In the genomic region with DNA sequence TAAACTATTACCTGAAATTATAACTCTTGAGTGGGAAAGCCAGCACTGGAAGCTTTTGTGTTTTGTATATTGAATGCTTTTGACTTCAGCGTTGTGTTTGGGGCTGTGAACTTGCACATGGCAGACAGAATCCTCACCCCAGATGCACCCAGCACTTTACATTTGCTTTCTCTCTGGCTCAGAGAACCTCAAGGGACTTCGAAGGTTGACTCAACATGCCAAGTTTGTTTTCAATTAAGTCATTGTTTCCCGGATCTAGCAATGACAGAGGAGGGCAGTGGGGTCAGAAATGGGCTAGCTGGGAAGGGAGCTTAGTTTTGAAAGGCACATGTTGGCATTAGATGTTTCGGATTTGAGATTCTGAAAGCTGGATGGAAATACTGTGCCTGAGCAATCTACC, we compare ENCODE assay signal across 1 cellular context.
TF ChIP-seq lines count a peak whose summit lies in the region.

No MANE protein-coding gene starts in this region.

TF ChIP-seq in GM23338, 12 proteins besides CTCF, POLR2A, EP300 and RAD21 (continued from another document):
- no peak for TF ChIP-seq STAT1 (IDR thresholded peaks at IDR 0.05; ENCODE audit: unreplicated experiment)
- no peak for TF ChIP-seq JUNB (IDR thresholded peaks at IDR 0.05; ENCODE audit: unreplicated experiment)
- no peak for TF ChIP-seq ZNF331 (CRISPR knock-in tag; IDR thresholded peaks at IDR 0.05; ENCODE audit: low read depth)
- no peak for TF ChIP-seq EZH2phosphoT487 (IDR thresholded peaks at IDR 0.05; ENCODE audit: unreplicated experiment)
- TF ChIP-seq NANOG (IDR thresholded peaks at IDR 0.05; ENCODE audit: borderline replicate concordance): no peak
- TF ChIP-seq, protein P1, sequence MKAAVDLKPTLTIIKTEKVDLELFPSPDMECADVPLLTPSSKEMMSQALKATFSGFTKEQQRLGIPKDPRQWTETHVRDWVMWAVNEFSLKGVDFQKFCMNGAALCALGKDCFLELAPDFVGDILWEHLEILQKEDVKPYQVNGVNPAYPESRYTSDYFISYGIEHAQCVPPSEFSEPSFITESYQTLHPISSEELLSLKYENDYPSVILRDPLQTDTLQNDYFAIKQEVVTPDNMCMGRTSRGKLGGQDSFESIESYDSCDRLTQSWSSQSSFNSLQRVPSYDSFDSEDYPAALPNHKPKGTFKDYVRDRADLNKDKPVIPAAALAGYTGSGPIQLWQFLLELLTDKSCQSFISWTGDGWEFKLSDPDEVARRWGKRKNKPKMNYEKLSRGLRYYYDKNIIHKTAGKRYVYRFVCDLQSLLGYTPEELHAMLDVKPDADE (IDR thresholded peaks at IDR 0.05): no peak
- TF ChIP-seq, protein P2, sequence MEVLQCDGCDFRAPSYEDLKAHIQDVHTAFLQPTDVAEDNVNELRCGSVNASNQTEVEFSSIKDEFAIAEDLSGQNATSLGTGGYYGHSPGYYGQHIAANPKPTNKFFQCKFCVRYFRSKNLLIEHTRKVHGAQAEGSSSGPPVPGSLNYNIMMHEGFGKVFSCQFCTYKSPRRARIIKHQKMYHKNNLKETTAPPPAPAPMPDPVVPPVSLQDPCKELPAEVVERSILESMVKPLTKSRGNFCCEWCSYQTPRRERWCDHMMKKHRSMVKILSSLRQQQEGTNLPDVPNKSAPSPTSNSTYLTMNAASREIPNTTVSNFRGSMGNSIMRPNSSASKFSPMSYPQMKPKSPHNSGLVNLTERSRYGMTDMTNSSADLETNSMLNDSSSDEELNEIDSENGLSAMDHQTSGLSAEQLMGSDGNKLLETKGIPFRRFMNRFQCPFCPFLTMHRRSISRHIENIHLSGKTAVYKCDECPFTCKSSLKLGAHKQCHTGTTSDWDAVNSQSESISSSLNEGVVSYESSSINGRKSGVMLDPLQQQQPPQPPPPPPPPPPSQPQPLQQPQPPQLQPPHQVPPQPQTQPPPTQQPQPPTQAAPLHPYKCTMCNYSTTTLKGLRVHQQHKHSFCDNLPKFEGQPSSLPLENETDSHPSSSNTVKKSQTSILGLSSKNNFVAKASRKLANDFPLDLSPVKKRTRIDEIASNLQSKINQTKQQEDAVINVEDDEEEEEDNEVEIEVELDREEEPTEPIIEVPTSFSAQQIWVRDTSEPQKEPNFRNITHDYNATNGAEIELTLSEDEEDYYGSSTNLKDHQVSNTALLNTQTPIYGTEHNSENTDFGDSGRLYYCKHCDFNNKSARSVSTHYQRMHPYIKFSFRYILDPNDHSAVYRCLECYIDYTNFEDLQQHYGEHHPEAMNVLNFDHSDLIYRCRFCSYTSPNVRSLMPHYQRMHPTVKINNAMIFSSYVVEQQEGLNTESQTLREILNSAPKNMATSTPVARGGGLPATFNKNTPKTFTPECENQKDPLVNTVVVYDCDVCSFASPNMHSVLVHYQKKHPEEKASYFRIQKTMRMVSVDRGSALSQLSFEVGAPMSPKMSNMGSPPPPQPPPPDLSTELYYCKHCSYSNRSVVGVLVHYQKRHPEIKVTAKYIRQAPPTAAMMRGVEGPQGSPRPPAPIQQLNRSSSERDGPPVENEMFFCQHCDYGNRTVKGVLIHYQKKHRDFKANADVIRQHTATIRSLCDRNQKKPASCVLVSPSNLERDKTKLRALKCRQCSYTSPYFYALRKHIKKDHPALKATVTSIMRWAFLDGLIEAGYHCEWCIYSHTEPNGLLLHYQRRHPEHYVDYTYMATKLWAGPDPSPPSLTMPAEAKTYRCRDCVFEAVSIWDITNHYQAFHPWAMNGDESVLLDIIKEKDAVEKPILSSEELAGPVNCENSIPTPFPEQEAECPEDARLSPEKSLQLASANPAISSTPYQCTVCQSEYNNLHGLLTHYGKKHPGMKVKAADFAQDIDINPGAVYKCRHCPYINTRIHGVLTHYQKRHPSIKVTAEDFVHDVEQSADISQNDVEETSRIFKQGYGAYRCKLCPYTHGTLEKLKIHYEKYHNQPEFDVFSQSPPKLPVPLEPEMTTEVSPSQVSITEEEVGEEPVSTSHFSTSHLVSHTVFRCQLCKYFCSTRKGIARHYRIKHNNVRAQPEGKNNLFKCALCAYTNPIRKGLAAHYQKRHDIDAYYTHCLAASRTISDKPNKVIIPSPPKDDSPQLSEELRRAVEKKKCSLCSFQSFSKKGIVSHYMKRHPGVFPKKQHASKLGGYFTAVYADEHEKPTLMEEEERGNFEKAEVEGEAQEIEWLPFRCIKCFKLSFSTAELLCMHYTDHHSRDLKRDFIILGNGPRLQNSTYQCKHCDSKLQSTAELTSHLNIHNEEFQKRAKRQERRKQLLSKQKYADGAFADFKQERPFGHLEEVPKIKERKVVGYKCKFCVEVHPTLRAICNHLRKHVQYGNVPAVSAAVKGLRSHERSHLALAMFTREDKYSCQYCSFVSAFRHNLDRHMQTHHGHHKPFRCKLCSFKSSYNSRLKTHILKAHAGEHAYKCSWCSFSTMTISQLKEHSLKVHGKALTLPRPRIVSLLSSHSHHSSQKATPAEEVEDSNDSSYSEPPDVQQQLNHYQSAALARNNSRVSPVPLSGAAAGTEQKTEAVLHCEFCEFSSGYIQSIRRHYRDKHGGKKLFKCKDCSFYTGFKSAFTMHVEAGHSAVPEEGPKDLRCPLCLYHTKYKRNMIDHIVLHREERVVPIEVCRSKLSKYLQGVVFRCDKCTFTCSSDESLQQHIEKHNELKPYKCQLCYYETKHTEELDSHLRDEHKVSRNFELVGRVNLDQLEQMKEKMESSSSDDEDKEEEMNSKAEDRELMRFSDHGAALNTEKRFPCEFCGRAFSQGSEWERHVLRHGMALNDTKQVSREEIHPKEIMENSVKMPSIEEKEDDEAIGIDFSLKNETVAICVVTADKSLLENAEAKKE (CRISPR knock-in tag; IDR thresholded peaks at IDR 0.05): no peak
- no peak for TF ChIP-seq ZNF114 (CRISPR knock-in tag; IDR thresholded peaks at IDR 0.05)
